ENCODE assay signal across 26 cellular contexts in genomic region chr11:43243901-43244300, GRCh38.
"Had no signal": no experiment of that assay in that cellular context is flagged by ENCODE, and none has a peak within 500 bp of the region (broad histone marks: within the 10 kb centered on the region; RNA-seq: fewer than 3 reads in every experiment).

No MANE protein-coding gene starts in this region.

- H3K4me1 Mint-ChIP-seq: activated CD4-positive, alpha-beta T cell treated with anti-CD3 and anti-CD28 coated beads, Interleukin-2, amount 10 ng/mL, durations not matched to agents 24 days and 14 days; activated naive CD4-positive, alpha-beta T cell treated with anti-CD3 and anti-CD28 coated beads, Interleukin-2, amount 50 U/mL, for 24 hours; activated naive CD8-positive, alpha-beta T cell treated with anti-CD3 and anti-CD28 coated beads, Interleukin-2, amount 10 ng/mL, durations not matched to agents 7 days and 5 days; central memory CD8-positive, alpha-beta T cell had no signal

- H3K4me3 Mint-ChIP-seq: activated CD4-positive, alpha-beta T cell treated with anti-CD3 and anti-CD28 coated beads, Interleukin-2, amount 10 ng/mL, durations not matched to agents 24 days and 14 days; activated CD8-positive, alpha-beta T cell treated with anti-CD3 and anti-CD28 coated beads, Interleukin-2, amount 10 ng/mL, durations not matched to agents 7 days and 5 days; activated naive CD4-positive, alpha-beta T cell treated with anti-CD3 and anti-CD28 coated beads, Interleukin-2, amount 50 U/mL, for 24 hours; activated naive CD8-positive, alpha-beta T cell treated with anti-CD3 and anti-CD28 coated beads, Interleukin-2, amount 10 ng/mL, durations not matched to agents 7 days and 5 days; activated T-cell treated with anti-CD3 and anti-CD28 coated beads, Interleukin-2, amount 50 U/mL, for 24 hours; central memory CD8-positive, alpha-beta T cell; T-helper 1 cell treated with Interleukin-12 subunit alpha and Interleukin-12 subunit beta and Interleukin-4 antibody, amounts not matched to agents 30 μg/mL and 1 μg/mL, for 36 hours; T-helper 2 cell treated with Interferon-gamma antibody and Interleukin-4, amounts not matched to agents 5 μg/mL and 100 μg/mL, for 36 hours had no signal

- H3K27me3 Mint-ChIP-seq: activated CD4-positive, alpha-beta T cell treated with anti-CD3 and anti-CD28 coated beads, Interleukin-2, amount 10 ng/mL, durations not matched to agents 24 days and 14 days had no signal

- DNase-seq: activated CD4-positive, alpha-beta T cell treated with anti-CD3 and anti-CD28 coated beads, Interleukin-2, amount 10 ng/mL, durations not matched to agents 24 days and 14 days; activated CD4-positive, alpha-beta T cell treated with anti-CD3 and anti-CD28 coated beads, Interleukin-2, amount 50 U/mL, for 4 hours; activated CD8-positive, alpha-beta T cell treated with anti-CD3 and anti-CD28 coated beads, Interleukin-2, amount 10 ng/mL, durations not matched to agents 7 days and 5 days; activated gamma-delta T cell; activated naive CD4-positive, alpha-beta T cell treated with Interleukin-2 at 50 U/mL for 16 hours; activated naive CD8-positive, alpha-beta T cell treated with anti-CD3 and anti-CD28 coated beads, Interleukin-2, amount 10 ng/mL, durations not matched to agents 7 days and 5 days; activated T-cell treated with anti-CD3 and anti-CD28 coated beads, Interleukin-2, amount 50 U/mL, for 24 hours; amygdala; MM.1S; MV-4-11; NCI-H1092; NCI-H1417 treated with DMSO at 0.1 percent for 48 hours; NCI-H187 treated with DMSO at 0.1 percent for 48 hours; NCI-H2081 treated with DMSO at 0.1 percent for 48 hours; NCI-H2171; NCI-H510A; NCI-H526; SHP77; SJCRH30; SK-N-SH had no signal

- H3K27ac Mint-ChIP-seq: activated CD4-positive, alpha-beta T cell treated with anti-CD3 and anti-CD28 coated beads, Interleukin-2, amount 10 ng/mL, durations not matched to agents 24 days and 14 days; activated CD8-positive, alpha-beta T cell treated with anti-CD3 and anti-CD28 coated beads, Interleukin-2, amount 10 ng/mL, durations not matched to agents 7 days and 5 days; activated naive CD4-positive, alpha-beta T cell treated with anti-CD3 and anti-CD28 coated beads, Interleukin-2, amount 50 U/mL, for 24 hours; activated naive CD8-positive, alpha-beta T cell treated with anti-CD3 and anti-CD28 coated beads, Interleukin-2, amount 10 ng/mL, durations not matched to agents 7 days and 5 days; activated T-cell treated with anti-CD3 and anti-CD28 coated beads, Interleukin-2, amount 50 U/mL, for 24 hours; activated T-helper 2 cell treated with anti-CD3 and anti-CD28 coated beads, Interferon-gamma antibody, Interleukin-2, Interleukin-4, amounts not matched to agents 10 μg/mL and 5 μg/mL and 100 μg/mL, durations not matched to agents 14 hours and 24 hours and 36 hours; T-helper 1 cell treated with Interleukin-12 subunit alpha and Interleukin-12 subunit beta and Interleukin-4 antibody, amounts not matched to agents 30 μg/mL and 1 μg/mL, for 36 hours; T-helper 2 cell treated with Interferon-gamma antibody and Interleukin-4, amounts not matched to agents 5 μg/mL and 100 μg/mL, for 36 hours had no signal

- H3K9me3 Mint-ChIP-seq: activated naive CD8-positive, alpha-beta T cell treated with anti-CD3 and anti-CD28 coated beads, Interleukin-2, amount 10 ng/mL, durations not matched to agents 7 days and 5 days; activated T-cell treated with anti-CD3 and anti-CD28 coated beads, Interleukin-2, amount 50 U/mL, for 24 hours; activated T-helper 2 cell treated with anti-CD3 and anti-CD28 coated beads, Interferon-gamma antibody, Interleukin-2, Interleukin-4, amounts not matched to agents 10 μg/mL and 5 μg/mL and 100 μg/mL, durations not matched to agents 14 hours and 24 hours and 36 hours; central memory CD8-positive, alpha-beta T cell; T-helper 1 cell treated with Interleukin-12 subunit alpha and Interleukin-12 subunit beta and Interleukin-4 antibody, amounts not matched to agents 30 μg/mL and 1 μg/mL, for 36 hours; T-helper 2 cell treated with Interferon-gamma antibody and Interleukin-4, amounts not matched to agents 5 μg/mL and 100 μg/mL, for 36 hours had no signal

- ATAC-seq: activated CD8-positive, alpha-beta T cell treated with anti-CD3 and anti-CD28 coated beads, Interleukin-2, amount 10 ng/mL, durations not matched to agents 7 days and 5 days; Panc1 had no signal

- H3K36me3 Mint-ChIP-seq: activated naive CD4-positive, alpha-beta T cell treated with anti-CD3 and anti-CD28 coated beads, Interleukin-2, amount 50 U/mL, for 24 hours; activated naive CD8-positive, alpha-beta T cell treated with anti-CD3 and anti-CD28 coated beads, Interleukin-2, amount 10 ng/mL, durations not matched to agents 7 days and 5 days had no signal
